ENCODE assay signal across 29 cellular contexts in the genomic region with DNA sequence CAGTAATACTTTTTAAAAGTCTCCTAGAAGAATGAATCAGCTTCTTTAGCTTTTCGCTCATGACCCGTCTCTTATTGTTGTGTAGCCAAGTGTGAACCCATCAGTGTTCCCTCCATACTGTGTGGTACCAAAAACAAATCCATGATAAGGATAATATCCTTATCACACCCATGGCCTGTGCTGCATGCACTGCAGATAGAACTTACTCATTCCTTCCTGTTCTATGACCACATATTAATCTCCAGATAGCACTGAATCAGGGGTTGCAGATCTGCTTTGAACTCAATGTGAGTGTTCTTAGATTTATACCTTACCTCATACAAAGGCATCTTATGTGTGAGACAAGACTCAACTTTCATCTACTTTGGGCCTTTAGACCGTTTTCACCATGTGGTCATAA.
"Had no signal": no experiment of that assay in that cellular context is flagged by ENCODE, and none has a peak within 500 bp of the region (broad histone marks: within the 10 kb centered on the region; RNA-seq: fewer than 3 reads in every experiment).

No MANE protein-coding gene starts in this region.

- H3K27me3 Mint-ChIP-seq: activated naive CD8-positive, alpha-beta T cell treated with anti-CD3 and anti-CD28 coated beads for 36 hours; dendritic cell treated with granulocyte-macrophage colony-stimulating factor and Interleukin-4, amounts not matched to agents 40 ng/mL and 50 ng/mL, for 4 days; naive thymus-derived CD4-positive, alpha-beta T cell; stimulated activated memory B cell treated with anti-CD40 and anti-IgM and Interleukin-4, amounts not matched to agents 10 μg/mL and 1 μg/mL and 100 μg/mL, for 72 hours; stimulated activated naive CD8-positive, alpha-beta T cell treated with anti-CD3 and anti-CD28 coated beads, Interleukin-15, amount 100 ng/mL, for 72 hours; type B pancreatic cell had no signal

- H3K27me3 ChIP-seq: adrenal gland, ascending aorta, right atrium auricular region, uterus had no signal

- H3K4me1 Mint-ChIP-seq: activated naive CD8-positive, alpha-beta T cell treated with anti-CD3 and anti-CD28 coated beads for 36 hours; naive thymus-derived CD4-positive, alpha-beta T cell; stimulated activated memory B cell treated with anti-CD40 and anti-IgM and Interleukin-4, amounts not matched to agents 10 μg/mL and 1 μg/mL and 100 μg/mL, for 72 hours; stimulated activated naive CD8-positive, alpha-beta T cell treated with anti-CD3 and anti-CD28 coated beads, Interleukin-15, amount 100 ng/mL, for 72 hours had no signal

- H3K9me3 Mint-ChIP-seq: activated naive CD4-positive, alpha-beta T cell treated with anti-CD3 and anti-CD28 coated beads for 36 hours; type B pancreatic cell had no signal

- H3K36me3 ChIP-seq: adrenal gland, ascending aorta, right atrium auricular region, uterus had no signal

- H3K4me3 ChIP-seq: adrenal gland, ascending aorta, right atrium auricular region, smooth muscle cell, uterus had no signal

- H3K27ac Mint-ChIP-seq: activated naive CD4-positive, alpha-beta T cell treated with anti-CD3 and anti-CD28 coated beads for 36 hours; activated naive CD8-positive, alpha-beta T cell treated with anti-CD3 and anti-CD28 coated beads for 36 hours; dendritic cell treated with granulocyte-macrophage colony-stimulating factor and Interleukin-4, amounts not matched to agents 40 ng/mL and 50 ng/mL, for 4 days; naive thymus-derived CD4-positive, alpha-beta T cell; stimulated activated memory B cell treated with anti-CD40 and anti-IgM and Interleukin-4, amounts not matched to agents 10 μg/mL and 1 μg/mL and 100 μg/mL, for 72 hours; stimulated activated naive CD8-positive, alpha-beta T cell treated with anti-CD3 and anti-CD28 coated beads, Interleukin-15, amount 100 ng/mL, for 72 hours; type B pancreatic cell had no signal

- DNase-seq: activated CD4-positive, alpha-beta T cell treated with anti-CD3 and anti-CD28 coated beads for 4 hours; activated CD4-positive, alpha-beta T cell treated with anti-CD3 and anti-CD28 coated beads, Interleukin-2, amount 50 U/mL, for 4 hours; activated CD4-positive, CD25-positive, alpha-beta regulatory T cell; activated effector memory CD4-positive, alpha-beta T cell treated with Interleukin-2 at 50 U/mL for 16 hours; activated naive CD4-positive, alpha-beta T cell treated with anti-CD3 and anti-CD28 coated beads for 36 hours; activated naive CD8-positive, alpha-beta T cell treated with anti-CD3 and anti-CD28 coated beads for 36 hours; activated T-cell treated with anti-CD3 and anti-CD28 coated beads for 4 hours; adrenal gland; central memory CD4-positive, alpha-beta T cell; effector CD4-positive, alpha-beta T cell; foreskin melanocyte; glutamatergic neuron; islet precursor cell; left cardiac atrium; mammary epithelial cell; midbrain; naive thymus-derived CD4-positive, alpha-beta T cell; stimulated activated CD4-positive, alpha-beta T cell treated with anti-CD3 and anti-CD28 coated beads, Interleukin-1b, Interleukin-23, amount 100 ng/mL, for 48 hours; stimulated activated CD4-positive, alpha-beta T cell treated with anti-CD3 and anti-CD28 coated beads, Interleukin-4, amount 100 ng/mL, for 4 hours; stimulated activated CD8-positive, alpha-beta memory T cell treated with anti-CD3 and anti-CD28 coated beads, Interleukin-4, amount 100 ng/mL, for 48 hours; stimulated activated naive CD8-positive, alpha-beta T cell treated with anti-CD3 and anti-CD28 coated beads, Interleukin-15, amount 100 ng/mL, for 72 hours; substantia nigra; uterus had no signal

- H3K9me3 ChIP-seq: adrenal gland, ascending aorta, right atrium auricular region, uterus had no signal

- H3K4me3 Mint-ChIP-seq: activated naive CD4-positive, alpha-beta T cell treated with anti-CD3 and anti-CD28 coated beads for 36 hours; activated naive CD8-positive, alpha-beta T cell treated with anti-CD3 and anti-CD28 coated beads for 36 hours; dendritic cell treated with granulocyte-macrophage colony-stimulating factor and Interleukin-4, amounts not matched to agents 40 ng/mL and 50 ng/mL, for 4 days; naive thymus-derived CD4-positive, alpha-beta T cell; stimulated activated memory B cell treated with anti-CD40 and anti-IgM and Interleukin-4, amounts not matched to agents 10 μg/mL and 1 μg/mL and 100 μg/mL, for 72 hours; stimulated activated naive CD8-positive, alpha-beta T cell treated with anti-CD3 and anti-CD28 coated beads, Interleukin-15, amount 100 ng/mL, for 72 hours; type B pancreatic cell had no signal

- H3K4me1 ChIP-seq: adrenal gland, ascending aorta, right atrium auricular region, uterus had no signal

- H3K36me3 Mint-ChIP-seq: activated naive CD8-positive, alpha-beta T cell treated with anti-CD3 and anti-CD28 coated beads for 36 hours; naive thymus-derived CD4-positive, alpha-beta T cell; stimulated activated memory B cell treated with anti-CD40 and anti-IgM and Interleukin-4, amounts not matched to agents 10 μg/mL and 1 μg/mL and 100 μg/mL, for 72 hours; type B pancreatic cell had no signal

- H3K27ac ChIP-seq: adrenal gland, ascending aorta, right atrium auricular region, uterus had no signal

- ATAC-seq: left cardiac atrium; naive thymus-derived CD4-positive, alpha-beta T cell; stimulated activated memory B cell treated with anti-CD40 and anti-IgM and Interleukin-4, amounts not matched to agents 10 μg/mL and 1 μg/mL and 100 μg/mL, for 72 hours; stimulated activated naive CD8-positive, alpha-beta T cell treated with anti-CD3 and anti-CD28 coated beads, Interleukin-15, amount 100 ng/mL, for 72 hours had no signal
